In the genomic region with DNA sequence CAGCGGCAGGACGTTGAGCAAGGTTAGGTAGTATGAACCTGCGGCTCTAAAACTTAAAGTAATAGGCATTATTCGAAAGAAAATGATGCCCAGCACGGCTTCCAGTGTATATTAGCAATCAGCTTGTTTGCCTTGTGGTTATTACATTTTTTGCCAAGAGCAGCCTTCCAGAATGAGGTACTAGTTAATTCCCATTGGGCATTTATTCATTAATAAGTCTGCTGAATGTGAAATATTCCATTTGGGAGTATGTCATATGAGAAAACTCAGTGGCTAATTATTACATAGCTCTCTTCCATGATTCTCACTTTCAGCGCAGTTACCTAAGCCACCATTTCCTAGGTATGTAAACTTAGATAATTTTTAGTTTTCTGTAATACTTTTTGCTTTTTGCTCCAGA, we compare ENCODE assay signal across 16 cellular contexts. TPM values are rescaled to one million over a fixed set of nuclear protein-coding genes. Genes with fewer than 3 reads are reported as not detected.
DNase-seq lines count a peak whose midpoint lies in the region; ATAC-seq and TF ChIP-seq lines count a peak whose summit lies in the region.
"Had no signal": no experiment of that assay in that cellular context is flagged by ENCODE, and none has a peak within 500 bp of the region (broad histone marks: within the 10 kb centered on the region; RNA-seq: fewer than 3 reads in every experiment).

No MANE protein-coding gene starts in this region.

- H3K4me1 Mint-ChIP-seq in T-helper 2 cell treated with Interferon-gamma antibody and Interleukin-4, amounts not matched to agents 5 μg/mL and 100 μg/mL, for 36 hours (ENCODE audit: low read depth): peaks cover 9% of the 10 kb centered on the region

- TF ChIP-seq POLR2A in HCT116 (IDR thresholded peaks at IDR 0.05; ENCODE audit: borderline replicate concordance, extremely low read depth, insufficient read depth, insufficient read length): no peak
- no peak for TF ChIP-seq POLR2A in breast epithelium (IDR thresholded peaks at IDR 0.05)

- no peak overlapping the region for H3K9ac ChIP-seq in HCT116 (ENCODE audit: low read length)
- peak overlapping the region in 1 of 3 donors; percentile 32 for H3K9ac ChIP-seq in skeletal muscle tissue (ENCODE audit: low read depth in 1 of 3, low read length in 3 of 3)

- H3K27ac Mint-ChIP-seq in T-helper 2 cell treated with Interferon-gamma antibody and Interleukin-4, amounts not matched to agents 5 μg/mL and 100 μg/mL, for 36 hours: no peak overlapping the region
- H3K27ac Mint-ChIP-seq: activated T-cell treated with anti-CD3 and anti-CD28 coated beads, Interleukin-2, amount 50 U/mL, for 72 hours; IgD-negative memory B cell had no signal

- H3K4me3 ChIP-seq in HCT116 (replicated peaks in 1 of 2; ENCODE audit: low read depth in 1 of 2, low read length in 2 of 2): no peak overlapping the region
- peak overlapping the region in 2 of 3 donors; percentile 17 to 46 for H3K4me3 ChIP-seq in breast epithelium
- H3K4me3 ChIP-seq in skeletal muscle tissue (ENCODE audit: low read length in 3 of 3): peak overlapping the region in 2 of 3 donors; percentile 24 to 41

- RAD21 ChIA-PET in HCT116 (lab: Charles Lee; ENCODE audit: low non-redundant PET in 1 of 2, low total read pairs in 2 of 2, uncharacterized antibody in 2 of 2, unreplicated experiment in 2 of 2): interaction anchor here in 1 of 2 experiments (0.9 kb wide), 1 partner anchor 91 kb away, joined by 3 read pairs; no protein-coding TSS in a partner anchor

- peaks cover 12% of the 10 kb centered on the region for H3K27me3 Mint-ChIP-seq in T-helper 2 cell treated with Interferon-gamma antibody and Interleukin-4, amounts not matched to agents 5 μg/mL and 100 μg/mL, for 36 hours (ENCODE audit: low read depth)

- no TSS peak for BruUV-seq in HCT116 (replicated peaks; lab: Mats Ljungman, UMichigan)

- CTCF ChIA-PET in HCT116 (lab: Charles Lee): interaction anchor here (1.3 kb wide), 1 partner anchor 10 kb away, joined by 4 read pairs; no protein-coding TSS in a partner anchor

- no peak for TF ChIP-seq RAD21 in HCT116 (IDR thresholded peaks at IDR 0.05; ENCODE audit: low read depth)

- H3K36me3 ChIP-seq in HCT116 (ENCODE audit: control insufficient read depth in 1 of 2, insufficient read depth in 2 of 2, low read length in 2 of 2) (no peaks in the 10 kb centered on the region), breast epithelium (no peaks in the 10 kb centered on the region), skeletal muscle tissue (ENCODE audit: control insufficient read depth in 3 of 3, insufficient read depth in 3 of 3, low read length in 3 of 3) (peaks cover 0 to 3% (median 0%) of the 10 kb centered on the region in 3 donors)

- DNase-seq in HCT116 (ENCODE audit: low read depth, low spot score) (no peak), breast epithelium (ENCODE audit: low spot score in 2 of 2) (no peak), kidney glomerular epithelial cell (lab: John Stamatoyannopoulos, UW) (peak; percentile 67), retina (no peak), SHP77 (lab: John Stamatoyannopoulos, UW) (no peak)
- DNase-seq in T-helper 2 cell treated with Interferon-gamma antibody and Interleukin-4, amounts not matched to agents 5 μg/mL and 100 μg/mL, for 36 hours (ENCODE audit: low spot score): no peak
- DNase-seq: activated CD4-positive, alpha-beta T cell treated with anti-CD3 and anti-CD28 coated beads, Interleukin-2, amount 50 U/mL, for 48 hours; activated T-cell treated with anti-CD3 and anti-CD28 coated beads, Interleukin-2, amount 50 U/mL, for 72 hours; AML-193; cerebellar nuclear complex; left cardiac atrium; SHP77 treated with DMSO at 0.1 percent for 48 hours; stimulated activated CD4-positive, alpha-beta T cell treated with anti-CD3 and anti-CD28 coated beads, Interleukin-4, amount 100 ng/mL, for 1 hour had no signal

- intact Hi-C loops in HCT116 (cut with micrococcal nuclease): no loop called here
- intact Hi-C loops in breast epithelium (cut with DNase I; ENCODE audit: low total_unique reads): no loop called here

- no peaks in the 10 kb centered on the region for H3K9me2 ChIP-seq in HCT116 (ENCODE audit: insufficient read depth)

- TF ChIP-seq CTCF in HCT116 (IDR thresholded peaks at IDR 0.05 in 2 of 3, conservative IDR thresholded peaks at IDR 0.05 in 1 of 3; ENCODE audit: borderline replicate concordance in 1 of 3, insufficient read depth in 1 of 3, low read depth in 2 of 3, low read length in 2 of 3) (no peak), breast epithelium (IDR thresholded peaks at IDR 0.05) (no peak)

- H4K20me1 ChIP-seq in HCT116 (ENCODE audit: insufficient read depth): no peaks in the 10 kb centered on the region

- no peaks in the 10 kb centered on the region for H3K27me3 ChIP-seq in HCT116 (ENCODE audit: insufficient read depth, low read length)
- no peaks in the 10 kb centered on the region for H3K27me3 ChIP-seq in breast epithelium
- no peaks in the 10 kb centered on the region for H3K27me3 ChIP-seq in skeletal muscle tissue (ENCODE audit: control insufficient read depth in 3 of 3, insufficient read depth in 3 of 3, low read length in 3 of 3)

- H3K36me3 Mint-ChIP-seq in T-helper 2 cell treated with Interferon-gamma antibody and Interleukin-4, amounts not matched to agents 5 μg/mL and 100 μg/mL, for 36 hours (ENCODE audit: low read depth): no peaks in the 10 kb centered on the region
- H3K36me3 Mint-ChIP-seq: IgD-negative memory B cell had no signal

- H2AFZ ChIP-seq in HCT116 (ENCODE audit: low read depth, low read length, poor library complexity, severe bottlenecking): no peak overlapping the region

- POLR2A ChIA-PET in HCT116 (lab: Charles Lee): interaction anchor here (1.1 kb wide), 1 partner anchor 10 kb away, joined by 4 read pairs; no protein-coding TSS in a partner anchor

- H3K9me3 Mint-ChIP-seq in T-helper 2 cell treated with Interferon-gamma antibody and Interleukin-4, amounts not matched to agents 5 μg/mL and 100 μg/mL, for 36 hours: no peaks in the 10 kb centered on the region
- H3K9me3 Mint-ChIP-seq: activated T-cell treated with anti-CD3 and anti-CD28 coated beads, Interleukin-2, amount 50 U/mL, for 72 hours; IgD-negative memory B cell had no signal

- no peak for ATAC-seq in HCT116
- ATAC-seq in GM18511 (IDR thresholded peaks at IDR 0.05; ENCODE audit: unreplicated experiment): no peak
- ATAC-seq: activated T-cell treated with anti-CD3 and anti-CD28 coated beads, Interleukin-2, amount 50 U/mL, for 72 hours had no signal

- peaks cover 63 to 87% of the 10 kb centered on the region in 2 experiments for H3K4me1 ChIP-seq in HCT116 (ENCODE audit: control insufficient read depth in 1 of 2, insufficient read depth in 2 of 2, low read length in 2 of 2)
- H3K4me1 ChIP-seq in breast epithelium: peaks cover 19 to 48% of the 10 kb centered on the region in 2 donors
- H3K4me1 ChIP-seq in skeletal muscle tissue (ENCODE audit: control insufficient read depth in 3 of 3, insufficient read depth in 3 of 3, low read length in 3 of 3): peaks cover 68 to 80% (median 78%) of the 10 kb centered on the region in 3 donors

- H3K9me3 ChIP-seq in HCT116 (ENCODE audit: control insufficient read depth in 1 of 2, insufficient read depth in 1 of 2, low read depth in 1 of 2, low read length in 2 of 2): no peaks in the 10 kb centered on the region
- H3K9me3 ChIP-seq in breast epithelium: no peaks in the 10 kb centered on the region
- no peaks in the 10 kb centered on the region for H3K9me3 ChIP-seq in skeletal muscle tissue (ENCODE audit: control insufficient read depth in 3 of 3, low read length in 3 of 3)

- H3K79me2 ChIP-seq in HCT116 (ENCODE audit: insufficient read depth, low read length): peaks cover 100% of the 10 kb centered on the region

- H3K4me3 Mint-ChIP-seq in T-helper 2 cell treated with Interferon-gamma antibody and Interleukin-4, amounts not matched to agents 5 μg/mL and 100 μg/mL, for 36 hours: no peak overlapping the region
- H3K4me3 Mint-ChIP-seq: activated T-cell treated with anti-CD3 and anti-CD28 coated beads, Interleukin-2, amount 50 U/mL, for 72 hours; IgD-negative memory B cell had no signal

- peak overlapping the region; percentile 52 for H3K4me2 ChIP-seq in HCT116 (ENCODE audit: low read length)

- H3K27ac ChIP-seq in HCT116 (ENCODE audit: low read depth, low read length) (no peak overlapping the region), breast epithelium (peak overlapping the region; percentile 82 to 88), skeletal muscle tissue (ENCODE audit: low read depth, low read length) (peak overlapping the region; percentile 14)

TF ChIP-seq in HCT116, 20 proteins besides CTCF, POLR2A, EP300 and RAD21 (continues in another document):
- TF ChIP-seq JUND (IDR thresholded peaks at IDR 0.05): no peak
- TF ChIP-seq FOSL1 (IDR thresholded peaks at IDR 0.05; ENCODE audit: low read depth): no peak
- TF ChIP-seq SP1 (IDR thresholded peaks at IDR 0.05; ENCODE audit: low read depth): no peak
- TF ChIP-seq EZH2 (IDR thresholded peaks at IDR 0.05): no peak
- TF ChIP-seq TCF7L2 (IDR thresholded peaks at IDR 0.05; ENCODE audit: borderline replicate concordance, extremely low read depth, insufficient read depth, insufficient read length): no peak
- no peak for TF ChIP-seq POLR2AphosphoS5 (IDR thresholded peaks at IDR 0.05; ENCODE audit: low read depth, low read length)
- TF ChIP-seq SIN3A (IDR thresholded peaks at IDR 0.05; ENCODE audit: low read depth): no peak
- no peak for TF ChIP-seq MAX (IDR thresholded peaks at IDR 0.05)
- TF ChIP-seq ZFX (IDR thresholded peaks at IDR 0.05): no peak
- no peak for TF ChIP-seq CBX3 (IDR thresholded peaks at IDR 0.05; ENCODE audit: low read depth)
- no peak for TF ChIP-seq ELF1 (IDR thresholded peaks at IDR 0.05; ENCODE audit: borderline replicate concordance, low read depth)
- no peak for TF ChIP-seq EZH2phosphoT487 (IDR thresholded peaks at IDR 0.05; ENCODE audit: borderline replicate concordance)
- TF ChIP-seq EGR1 (IDR thresholded peaks at IDR 0.05; ENCODE audit: low read depth): no peak
- TF ChIP-seq, protein P1, sequence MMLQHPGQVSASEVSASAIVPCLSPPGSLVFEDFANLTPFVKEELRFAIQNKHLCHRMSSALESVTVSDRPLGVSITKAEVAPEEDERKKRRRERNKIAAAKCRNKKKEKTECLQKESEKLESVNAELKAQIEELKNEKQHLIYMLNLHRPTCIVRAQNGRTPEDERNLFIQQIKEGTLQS (IDR thresholded peaks at IDR 0.05): no peak
- TF ChIP-seq SRF (IDR thresholded peaks at IDR 0.05; ENCODE audit: low read depth): no peak

RNA-seq across cellular contexts. Expression of gene CRIM1, which starts 12.9 kb away (rescaled TPM):
- 27.2 TPM for total RNA-seq in HCT116 (2021; ENCODE audit: unreplicated experiment)
- polyA plus RNA-seq in HCT116 (2012): 11.8 and 12.1 TPM in 2 replicates
- total RNA-seq in breast epithelium: 100 to 1,000 TPM; 166 to 187 (median 178) TPM
- total RNA-seq in skeletal muscle tissue: 44.9 TPM

Comparison
In these comparisons a context has a peak if more than half of its experiments do, and no peak if none do; other contexts are left out.
1. H3K4me3 ChIP-seq: peak in breast epithelium (2 of 3) and skeletal muscle tissue (2 of 3); none in HCT116 (0 of 2).